ENCODE assay signal across 28 cellular contexts in the genomic region with DNA sequence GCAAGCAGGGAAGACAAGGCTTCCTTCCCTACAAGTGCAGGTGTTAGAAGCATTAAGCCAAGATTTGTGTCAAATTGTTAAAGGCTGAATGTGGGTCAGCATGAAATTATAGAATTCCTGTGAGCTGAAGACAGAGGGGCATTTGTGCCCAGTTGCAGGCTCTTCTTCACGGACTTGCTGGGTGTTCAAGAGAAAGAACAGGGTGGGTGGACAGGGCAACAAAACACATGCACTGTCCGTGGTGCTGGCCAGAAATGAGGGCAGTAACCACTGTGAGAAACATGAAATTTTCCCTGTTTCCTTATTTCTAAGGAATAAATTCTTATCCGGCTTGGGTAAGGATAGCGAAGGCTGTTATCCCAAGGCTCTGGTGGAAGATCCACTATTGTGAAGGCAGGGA.
"Had no signal": no experiment of that assay in that cellular context is flagged by ENCODE, and none has a peak within 500 bp of the region (broad histone marks: within the 10 kb centered on the region; RNA-seq: fewer than 3 reads in every experiment).

No MANE protein-coding gene starts in this region.

- H3K4me2 ChIP-seq: smooth muscle cell had no signal

- H3K9me3 Mint-ChIP-seq: activated T-helper 2 cell treated with anti-CD3 and anti-CD28 coated beads, Interferon-gamma antibody, Interleukin-2, Interleukin-4, amounts not matched to agents 10 μg/mL and 5 μg/mL and 100 μg/mL, durations not matched to agents 14 hours and 24 hours and 36 hours; stimulated activated memory B cell treated with anti-CD40 and anti-IgM and Interleukin-4, amounts not matched to agents 10 μg/mL and 1 μg/mL and 100 μg/mL, for 72 hours; type B pancreatic cell had no signal

- DNase-seq: activated CD4-positive, alpha-beta T cell treated with anti-CD3 and anti-CD28 coated beads for 4 hours; activated CD4-positive, alpha-beta T cell treated with anti-CD3 and anti-CD28 coated beads, Interleukin-2, amount 50 U/mL, for 4 hours; activated T-cell treated with anti-CD3 and anti-CD28 coated beads, Interleukin-2, amount 50 U/mL, for 48 hours; anterior cingulate cortex; foreskin melanocyte; heart right ventricle; kidney; left colon; natural killer cell; ovary; retina; stimulated activated CD4-positive, alpha-beta T cell treated with anti-CD3 and anti-CD28 coated beads, Interleukin-1b, Interleukin-23, amount 100 ng/mL, for 48 hours; stimulated activated CD4-positive, alpha-beta T cell treated with anti-CD3 and anti-CD28 coated beads, Interleukin-4, amount 100 ng/mL, for 4 hours; stimulated activated CD8-positive, alpha-beta memory T cell treated with anti-CD3 and anti-CD28 coated beads, Interleukin-4, amount 100 ng/mL, for 48 hours; stimulated activated naive CD8-positive, alpha-beta T cell treated with anti-CD3 and anti-CD28 coated beads, Interleukin-15, amount 100 ng/mL, for 72 hours; substantia nigra; T-helper 1 cell had no signal

- H3K4me3 ChIP-seq: esophagus muscularis mucosa, heart right ventricle, ovary, prostate gland, smooth muscle cell, vagina had no signal

- H3K4me1 Mint-ChIP-seq: activated naive CD4-positive, alpha-beta T cell treated with anti-CD3 and anti-CD28 coated beads, Interleukin-2, amount 50 U/mL, for 24 hours; central memory CD8-positive, alpha-beta T cell; natural killer cell; stimulated activated memory B cell treated with anti-CD40 and anti-IgM and Interleukin-4, amounts not matched to agents 10 μg/mL and 1 μg/mL and 100 μg/mL, for 72 hours; stimulated activated naive CD8-positive, alpha-beta T cell treated with anti-CD3 and anti-CD28 coated beads, Interleukin-15, amount 100 ng/mL, for 72 hours had no signal

- H3K27me3 Mint-ChIP-seq: activated naive CD4-positive, alpha-beta T cell treated with anti-CD3 and anti-CD28 coated beads, Interleukin-2, amount 50 U/mL, for 24 hours; central memory CD8-positive, alpha-beta T cell; dendritic cell treated with granulocyte-macrophage colony-stimulating factor and Interleukin-4, amounts not matched to agents 40 ng/mL and 50 ng/mL, for 4 days; stimulated activated memory B cell treated with anti-CD40 and anti-IgM and Interleukin-4, amounts not matched to agents 10 μg/mL and 1 μg/mL and 100 μg/mL, for 72 hours; stimulated activated naive CD8-positive, alpha-beta T cell treated with anti-CD3 and anti-CD28 coated beads, Interleukin-15, amount 100 ng/mL, for 72 hours; type B pancreatic cell had no signal

- H3K4me1 ChIP-seq: esophagus muscularis mucosa, heart right ventricle, prostate gland, vagina had no signal

- H3K36me3 ChIP-seq: esophagus muscularis mucosa, heart right ventricle, ovary, prostate gland, vagina had no signal

- H3K9me3 ChIP-seq: esophagus muscularis mucosa, heart right ventricle, ovary, prostate gland, vagina had no signal

- H3K4me3 Mint-ChIP-seq: activated naive CD4-positive, alpha-beta T cell treated with anti-CD3 and anti-CD28 coated beads, Interleukin-2, amount 50 U/mL, for 24 hours; central memory CD8-positive, alpha-beta T cell; dendritic cell treated with granulocyte-macrophage colony-stimulating factor and Interleukin-4, amounts not matched to agents 40 ng/mL and 50 ng/mL, for 4 days; natural killer cell; stimulated activated memory B cell treated with anti-CD40 and anti-IgM and Interleukin-4, amounts not matched to agents 10 μg/mL and 1 μg/mL and 100 μg/mL, for 72 hours; stimulated activated naive CD8-positive, alpha-beta T cell treated with anti-CD3 and anti-CD28 coated beads, Interleukin-15, amount 100 ng/mL, for 72 hours; T-helper 2 cell treated with Interferon-gamma antibody and Interleukin-4, amounts not matched to agents 5 μg/mL and 100 μg/mL, for 36 hours; type B pancreatic cell had no signal

- H3K27ac Mint-ChIP-seq: activated naive CD4-positive, alpha-beta T cell treated with anti-CD3 and anti-CD28 coated beads, Interleukin-2, amount 50 U/mL, for 24 hours; activated T-helper 2 cell treated with anti-CD3 and anti-CD28 coated beads, Interferon-gamma antibody, Interleukin-2, Interleukin-4, amounts not matched to agents 10 μg/mL and 5 μg/mL and 100 μg/mL, durations not matched to agents 14 hours and 24 hours and 36 hours; dendritic cell treated with granulocyte-macrophage colony-stimulating factor and Interleukin-4, amounts not matched to agents 40 ng/mL and 50 ng/mL, for 4 days; natural killer cell; stimulated activated memory B cell treated with anti-CD40 and anti-IgM and Interleukin-4, amounts not matched to agents 10 μg/mL and 1 μg/mL and 100 μg/mL, for 72 hours; T-helper 2 cell treated with Interferon-gamma antibody and Interleukin-4, amounts not matched to agents 5 μg/mL and 100 μg/mL, for 36 hours; type B pancreatic cell had no signal

- H3K27me3 ChIP-seq: esophagus muscularis mucosa, heart right ventricle, ovary, vagina had no signal

- ATAC-seq: heart right ventricle; left colon; natural killer cell; stimulated activated memory B cell treated with anti-CD40 and anti-IgM and Interleukin-4, amounts not matched to agents 10 μg/mL and 1 μg/mL and 100 μg/mL, for 72 hours; stimulated activated naive CD8-positive, alpha-beta T cell treated with anti-CD3 and anti-CD28 coated beads, Interleukin-15, amount 100 ng/mL, for 72 hours had no signal

- H3K36me3 Mint-ChIP-seq: activated naive CD4-positive, alpha-beta T cell treated with anti-CD3 and anti-CD28 coated beads, Interleukin-2, amount 50 U/mL, for 24 hours; natural killer cell; stimulated activated memory B cell treated with anti-CD40 and anti-IgM and Interleukin-4, amounts not matched to agents 10 μg/mL and 1 μg/mL and 100 μg/mL, for 72 hours; type B pancreatic cell had no signal

- H3K27ac ChIP-seq: esophagus muscularis mucosa, heart right ventricle, ovary, prostate gland, vagina had no signal
